Comparison of ENCODE assay signal across 1 cellular context in genomic region chr12:65171073-65171472, GRCh38.
TF ChIP-seq lines count a peak whose summit lies in the region.

No MANE protein-coding gene starts in this region.

TF ChIP-seq in HEK293, 187 proteins besides CTCF, POLR2A, EP300 and RAD21 (continued from another document):
- TF ChIP-seq PRDM6 (tag by site-specific recombination; IDR thresholded peaks at IDR 0.05): peak; percentile 83
- no peak for TF ChIP-seq ZNF645 (tag by site-specific recombination; IDR thresholded peaks at IDR 0.05)
- no peak for TF ChIP-seq ZNF623 (tag by site-specific recombination; IDR thresholded peaks at IDR 0.05)
- TF ChIP-seq GLIS2 (tag by site-specific recombination; IDR thresholded peaks at IDR 0.05): no peak
- TF ChIP-seq ZNF830 (tag by site-specific recombination; IDR thresholded peaks at IDR 0.05; ENCODE audit: low read depth): no peak
- TF ChIP-seq ZNF747 (tag by site-specific recombination; IDR thresholded peaks at IDR 0.05): no peak
- TF ChIP-seq ZNF311 (tag by site-specific recombination; IDR thresholded peaks at IDR 0.05; ENCODE audit: borderline replicate concordance): no peak
- no peak for TF ChIP-seq ZBTB10 (tag by site-specific recombination; IDR thresholded peaks at IDR 0.05)
- TF ChIP-seq GLIS1 (tag by site-specific recombination; IDR thresholded peaks at IDR 0.05): no peak
- no peak for TF ChIP-seq ZNF416 (tag by site-specific recombination; IDR thresholded peaks at IDR 0.05)
- no peak for TF ChIP-seq ZNF585B (tag by site-specific recombination; IDR thresholded peaks at IDR 0.05)
- no peak for TF ChIP-seq ZNF510 (tag by site-specific recombination; IDR thresholded peaks at IDR 0.05; ENCODE audit: insufficient replicate concordance)
- peak; percentile 87 for TF ChIP-seq ATF2 (tag by site-specific recombination; IDR thresholded peaks at IDR 0.05; ENCODE audit: low read depth)
- TF ChIP-seq PRDM4 (tag by site-specific recombination; IDR thresholded peaks at IDR 0.05): no peak
- no peak for TF ChIP-seq ZNF776 (tag by site-specific recombination; IDR thresholded peaks at IDR 0.05; ENCODE audit: borderline replicate concordance)
- no peak for TF ChIP-seq ZBTB49 (tag by site-specific recombination; IDR thresholded peaks at IDR 0.05; ENCODE audit: low read depth)
- no peak for TF ChIP-seq ZNF280C (tag by site-specific recombination; IDR thresholded peaks at IDR 0.05)
- TF ChIP-seq INSM2 (tag by site-specific recombination; IDR thresholded peaks at IDR 0.05): no peak
- TF ChIP-seq SALL2 (tag by site-specific recombination; IDR thresholded peaks at IDR 0.05; ENCODE audit: borderline replicate concordance): no peak
- TF ChIP-seq ZNF629 (tag by site-specific recombination; IDR thresholded peaks at IDR 0.05): peak; percentile 59
- peak; percentile 83 for TF ChIP-seq SCRT2 (tag by site-specific recombination; IDR thresholded peaks at IDR 0.05)
